In genomic region chr4:4247711-4248035, GRCh38 we compare ENCODE assay signal across 8 cellular contexts. TPM values are rescaled to one million over a fixed set of nuclear protein-coding genes. Genes with fewer than 3 reads are reported as not detected.
DNase-seq lines count a peak whose midpoint lies in the region; ATAC-seq and TF ChIP-seq lines count a peak whose summit lies in the region.

No MANE protein-coding gene starts in this region.

- in situ Hi-C loops in astrocyte of the cerebellum (cut with HindIII; ENCODE audit: low sequenced_read_pairs), result no loop called here

- no peak for TF ChIP-seq POLR2A in lower leg skin (IDR thresholded peaks at IDR 0.05)

- H3K4me3 ChIP-seq in astrocyte of the cerebellum (ENCODE audit: low read depth, low read length), result peak overlapping the region; percentile 91
- peak overlapping the region; percentile 79 for H3K4me3 ChIP-seq in lower leg skin (ENCODE audit: low read depth, poor library complexity, severe bottlenecking)
- peak overlapping the region; percentile 84 for H3K4me3 ChIP-seq in urinary bladder (ENCODE audit: low read depth, low read length)

- no peak for DNase-seq in T-helper 1 cell
- no peak for DNase-seq in astrocyte of the cerebellum (ENCODE audit: low read depth)
- no peak for DNase-seq in lower leg skin (ENCODE audit: low spot score in 2 of 2)
- DNase-seq in 8988T, result no peak
- no peak for DNase-seq in mucosa of gallbladder (ENCODE audit: low spot score)

- peak overlapping the region; percentile 85 for H3K4me3 Mint-ChIP-seq in T-helper 1 cell treated with Interleukin-12 subunit alpha and Interleukin-12 subunit beta and Interleukin-4 antibody, amounts not matched to agents 30 μg/mL and 1 μg/mL, for 36 hours

- H3K27me3 Mint-ChIP-seq in T-helper 1 cell treated with Interleukin-12 subunit alpha and Interleukin-12 subunit beta and Interleukin-4 antibody, amounts not matched to agents 30 μg/mL and 1 μg/mL, for 36 hours (ENCODE audit: low read depth), result no peaks in the 10 kb centered on the region

- H3K36me3 Mint-ChIP-seq in T-helper 1 cell treated with Interleukin-12 subunit alpha and Interleukin-12 subunit beta and Interleukin-4 antibody, amounts not matched to agents 30 μg/mL and 1 μg/mL, for 36 hours (ENCODE audit: low read depth), result peaks cover 22% of the 10 kb centered on the region

- peak overlapping the region; percentile 98 for H3K27ac Mint-ChIP-seq in T-helper 1 cell treated with Interleukin-12 subunit alpha and Interleukin-12 subunit beta and Interleukin-4 antibody, amounts not matched to agents 30 μg/mL and 1 μg/mL, for 36 hours

- peak overlapping the region; percentile 91 for H3K27ac ChIP-seq in urinary bladder (ENCODE audit: low read depth)

- H3K4me1 Mint-ChIP-seq in T-helper 1 cell treated with Interleukin-12 subunit alpha and Interleukin-12 subunit beta and Interleukin-4 antibody, amounts not matched to agents 30 μg/mL and 1 μg/mL, for 36 hours (ENCODE audit: low read depth), result peaks cover 23% of the 10 kb centered on the region

- H3K36me3 ChIP-seq in urinary bladder (ENCODE audit: insufficient read depth), result no peaks in the 10 kb centered on the region

- no peak for TF ChIP-seq CTCF in astrocyte of the cerebellum (IDR thresholded peaks at IDR 0.05; ENCODE audit: low read depth, low read length, missing control alignments)
- no peak for TF ChIP-seq CTCF in lower leg skin (IDR thresholded peaks at IDR 0.05)

- no peaks in the 10 kb centered on the region for H3K4me1 ChIP-seq in urinary bladder (ENCODE audit: insufficient read depth)

- H3K9me3 Mint-ChIP-seq in T-helper 1 cell treated with Interleukin-12 subunit alpha and Interleukin-12 subunit beta and Interleukin-4 antibody, amounts not matched to agents 30 μg/mL and 1 μg/mL, for 36 hours, result no peaks in the 10 kb centered on the region

- intact Hi-C loops in lower leg skin (cut with DNase I; ENCODE audit: low total_unique reads), result no loop called here

- WGBS in lower leg skin, 2 donors, result 0 to 1% methylated on average over 12 of the region's 12 CpGs
- under 1% methylated on average over 12 of the region's 12 CpGs for WGBS in urinary bladder

- ATAC-seq in HG03432 (IDR thresholded peaks at IDR 0.05; ENCODE audit: unreplicated experiment), result peak; percentile 11

RNA-seq across cellular contexts. Expression of gene TMEM128, which starts 0.3 kb away (rescaled TPM):
- 10 to 100 TPM; 19.5 to 24.5 (median 20.6) TPM for total RNA-seq in lower leg skin
- 33.0 TPM for total RNA-seq in urinary bladder
- polyA plus RNA-seq in urinary bladder, result 31.3 TPM
- total RNA-seq in mucosa of gallbladder, result 15.9 TPM

RNA-seq across cellular contexts. Expression of gene OTOP1, which starts 20.9 kb away (rescaled TPM):
- under 1 TPM in 2 of 4 donors, not detected in 2; 0.23 to 0.37 TPM for total RNA-seq in lower leg skin
- total RNA-seq in urinary bladder, result not detected
- polyA plus RNA-seq in urinary bladder, result not detected
- not detected for total RNA-seq in mucosa of gallbladder

RNA-seq across cellular contexts. Expression of gene LYAR, which starts 42.3 kb away (rescaled TPM):
- total RNA-seq in lower leg skin (10 to 100 TPM in 2 of 4 donors, 1 to 10 TPM in 2; 5.9 to 13.2 (median 10.0) TPM), urinary bladder (9.1 TPM), mucosa of gallbladder (4.2 TPM)
- 14.2 TPM for polyA plus RNA-seq in urinary bladder

RNA-seq across cellular contexts. Expression of gene ZBTB49, which starts 42.4 kb away (rescaled TPM):
- 10 to 100 TPM in 1 of 4 donors, 1 to 10 TPM in 3; 4.9 to 29.5 (median 6.9) TPM for total RNA-seq in lower leg skin
- 8.2 TPM for total RNA-seq in urinary bladder
- 5.9 TPM for polyA plus RNA-seq in urinary bladder
- total RNA-seq in mucosa of gallbladder, result 5.8 TPM
